9 cellular contexts compared by ENCODE assay signal in the genomic region with DNA sequence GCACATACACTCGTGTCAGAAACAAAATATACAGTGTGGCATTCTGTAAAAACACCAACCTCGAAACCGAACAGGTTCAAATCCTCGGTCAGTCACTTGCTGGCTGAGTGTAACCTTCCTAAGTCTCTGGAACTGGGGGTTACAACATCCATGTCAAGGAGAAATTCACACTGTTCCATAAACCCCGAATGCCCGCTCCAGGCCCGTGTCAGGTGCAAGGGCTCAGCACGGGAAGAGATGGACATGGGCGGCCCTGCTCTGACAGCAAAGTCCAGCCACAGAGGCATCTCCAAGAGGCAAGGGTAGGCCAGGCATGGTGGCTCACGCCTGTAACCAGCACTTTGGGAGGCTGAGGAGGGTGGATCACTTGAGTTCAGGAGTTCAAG.
DNase-seq lines count a peak whose midpoint lies in the region; ATAC-seq and TF ChIP-seq lines count a peak whose summit lies in the region.
"Had no signal": no experiment of that assay in that cellular context is flagged by ENCODE, and none has a peak within 500 bp of the region (broad histone marks: within the 10 kb centered on the region; RNA-seq: fewer than 3 reads in every experiment).

No MANE protein-coding gene starts in this region.

- peaks cover 32% of the 10 kb centered on the region for H3K4me1 Mint-ChIP-seq in neural progenitor cell

- peaks cover 10% of the 10 kb centered on the region for H3K27me3 Mint-ChIP-seq in neural progenitor cell (ENCODE audit: insufficient read depth, low read depth)

- DNase-seq in GM10266 (ENCODE audit: extremely low spot score) (peak; percentile 23), Peyer's patch (no peak), esophagus muscularis mucosa (ENCODE audit: extremely low spot score) (no peak), NCI-H2196 (lab: John Stamatoyannopoulos, UW; ENCODE audit: unreplicated experiment) (no peak), omental fat pad (ENCODE audit: low spot score) (no peak), neural progenitor cell (ENCODE audit: low spot score) (no peak)

- TF ChIP-seq CTCF in GM10266 (IDR thresholded peaks at IDR 0.05; ENCODE audit: control insufficient read depth, insufficient read depth, low read depth, missing control alignments) (no peak), Peyer's patch (IDR thresholded peaks at IDR 0.05) (no peak), esophagus muscularis mucosa (IDR thresholded peaks at IDR 0.05) (no peak), omental fat pad (IDR thresholded peaks at IDR 0.05) (no peak), neural progenitor cell (IDR thresholded peaks at IDR 0.05) (no peak)

- H3K27me3 ChIP-seq in Peyer's patch = no peaks in the 10 kb centered on the region
- no peaks in the 10 kb centered on the region for H3K27me3 ChIP-seq in esophagus muscularis mucosa
- no peaks in the 10 kb centered on the region for H3K27me3 ChIP-seq in skeletal muscle satellite cell (ENCODE audit: control insufficient read depth, insufficient read depth, low read length)
- no peaks in the 10 kb centered on the region for H3K27me3 ChIP-seq in neural progenitor cell
- H3K27me3 ChIP-seq: pancreas had no signal

- no peaks in the 10 kb centered on the region for H3K36me3 Mint-ChIP-seq in neural progenitor cell

- H3K9ac ChIP-seq in skeletal muscle satellite cell (ENCODE audit: low read depth, low read length) (peak overlapping the region; percentile 53), neural progenitor cell (no peak overlapping the region)

- WGBS in esophagus muscularis mucosa = 30% methylated on average over 10 of the region's 10 CpGs

- TF ChIP-seq POLR2A in Peyer's patch (IDR thresholded peaks at IDR 0.05) (no peak), esophagus muscularis mucosa (IDR thresholded peaks at IDR 0.05; ENCODE audit: low read depth) (no peak)

- H2AFZ ChIP-seq in neural progenitor cell (replicated peaks) = no peak overlapping the region

- H3K27ac ChIP-seq in Peyer's patch = peak overlapping the region; percentile 72 to 84 (median 82)
- peak overlapping the region; percentile 81 to 97 (median 84) for H3K27ac ChIP-seq in esophagus muscularis mucosa (replicated peaks in 1 of 4)
- no peak overlapping the region for H3K27ac ChIP-seq in neural progenitor cell

- no peaks in the 10 kb centered on the region for H3K9me3 Mint-ChIP-seq in neural progenitor cell

- peak overlapping the region; percentile 69 for H3K4me2 ChIP-seq in skeletal muscle satellite cell (ENCODE audit: low read length)
- H3K4me2 ChIP-seq in neural progenitor cell = no peak overlapping the region

- no peak for TF ChIP-seq EP300 in esophagus muscularis mucosa (IDR thresholded peaks at IDR 0.05)

- ATAC-seq in omental fat pad (ENCODE audit: low FRiP score) (no peak), HG03097 (IDR thresholded peaks at IDR 0.05; ENCODE audit: low FRiP score, unreplicated experiment) (no peak)

- H3K4me3 ChIP-seq in Peyer's patch (peak overlapping the region in 3 of 4 donors; percentile 2 to 22 (median 8)), esophagus muscularis mucosa (peak overlapping the region in 3 of 4 donors; percentile 3 to 18 (median 16)), skeletal muscle satellite cell (ENCODE audit: low read length) (no peak overlapping the region), neural progenitor cell (no peak overlapping the region)
- H3K4me3 ChIP-seq: pancreas had no signal

- peaks cover 22% of the 10 kb centered on the region for H3F3A ChIP-seq in neural progenitor cell (ENCODE audit: low read depth)

- peaks cover 74% of the 10 kb centered on the region for H3K79me2 ChIP-seq in neural progenitor cell (ENCODE audit: low read depth)

- H3K9me3 ChIP-seq in Peyer's patch (no peaks in the 10 kb centered on the region), esophagus muscularis mucosa (no peaks in the 10 kb centered on the region), skeletal muscle satellite cell (replicated peaks; ENCODE audit: low read length) (no peaks in the 10 kb centered on the region), neural progenitor cell (ENCODE audit: low read depth) (no peaks in the 10 kb centered on the region)
- H3K9me3 ChIP-seq: pancreas had no signal

- no peak overlapping the region for H3K4me3 Mint-ChIP-seq in neural progenitor cell

- H3K36me3 ChIP-seq in Peyer's patch = peaks cover 0 to 8% (median 0%) of the 10 kb centered on the region in 3 donors
- H3K36me3 ChIP-seq in esophagus muscularis mucosa = peaks cover 0 to 7% (median 5%) of the 10 kb centered on the region in 4 donors
- peaks cover 5% of the 10 kb centered on the region for H3K36me3 ChIP-seq in skeletal muscle satellite cell (ENCODE audit: insufficient read depth, low read length)
- no peaks in the 10 kb centered on the region for H3K36me3 ChIP-seq in neural progenitor cell
- H3K36me3 ChIP-seq: pancreas had no signal

- no peak overlapping the region for H3K27ac Mint-ChIP-seq in neural progenitor cell

- intact Hi-C loops in esophagus muscularis mucosa (cut with DNase I) = loop anchor here (5.0 kb wide), 1 partner anchor 86 kb away; no protein-coding TSS in a partner anchor

- H3K4me1 ChIP-seq in Peyer's patch (peaks cover 8 to 72% (median 27%) of the 10 kb centered on the region in 4 donors), esophagus muscularis mucosa (peaks cover 51 to 97% (median 93%) of the 10 kb centered on the region in 4 donors), skeletal muscle satellite cell (ENCODE audit: control insufficient read depth, insufficient read depth, low read length) (peaks cover 47% of the 10 kb centered on the region), neural progenitor cell (peaks cover 19% of the 10 kb centered on the region)
- H3K4me1 ChIP-seq: pancreas had no signal

- peaks cover 44% of the 10 kb centered on the region for H4K20me1 ChIP-seq in neural progenitor cell (ENCODE audit: low read depth)

Comparison
In these comparisons a context has a peak if more than half of its experiments do, and no peak if none do; other contexts are left out.
1. H3K4me3 ChIP-seq: peak in Peyer's patch (3 of 4) and esophagus muscularis mucosa (3 of 4); none in skeletal muscle satellite cell (single experiment) and neural progenitor cell (single experiment).